Comparison of ENCODE assay signal across 12 cellular contexts in genomic region chr9:89138463-89139390, GRCh38. TPM values are rescaled to one million over a fixed set of nuclear protein-coding genes. Genes with fewer than 3 reads are reported as not detected.
A peak's percentile ranks its signal among the peaks of the same experiment; 100 is the strongest.
DNase-seq lines count a peak whose midpoint lies in the region; ATAC-seq and TF ChIP-seq lines count a peak whose summit lies in the region.
"Had no signal": no experiment of that assay in that cellular context is flagged by ENCODE, and none has a peak within 500 bp of the region (broad histone marks: within the 10 kb centered on the region; RNA-seq: fewer than 3 reads in every experiment).

No MANE protein-coding gene starts in this region.

- H3K4me3 ChIP-seq in fibroblast of lung (replicated peaks in 1 of 4; ENCODE audit: control extremely low read depth in 1 of 4, insufficient read depth in 1 of 4, low read depth in 3 of 4, low read length in 4 of 4): no peak overlapping the region

- no peak overlapping the region for H2AFZ ChIP-seq in fibroblast of lung (ENCODE audit: low read length)

- no peaks in the 10 kb centered on the region for H3K27me3 ChIP-seq in fibroblast of lung (ENCODE audit: control insufficient read depth, insufficient read depth, low read length)

- DNase-seq in EH (ENCODE audit: low read depth) (peak; percentile 76), fibroblast of lung (ENCODE audit: low read depth in 2 of 2) (peak in 1 of 2 donors; percentile 87), sciatic nerve (ENCODE audit: low spot score) (no peak), NCI-H1436 treated with DMSO at 0.1 percent for 48 hours (lab: John Stamatoyannopoulos, UW) (no peak), NCI-H146 (lab: John Stamatoyannopoulos, UW) (no peak)
- DNase-seq: activated effector memory CD4-positive, alpha-beta T cell treated with anti-CD3 and anti-CD28 coated beads, Interleukin-2, amount 50 U/mL, for 16 hours; CD4-positive, alpha-beta T cell; immature natural killer cell; NCI-H524 had no signal

- H3K27ac ChIP-seq in fibroblast of lung (ENCODE audit: insufficient read depth, low read length): peak overlapping the region; percentile 63

- H3K9ac ChIP-seq in fibroblast of lung (ENCODE audit: insufficient read depth, low read length): no peak overlapping the region

- ATAC-seq in SK-N-SH treated with all-trans-retinoic acid at 6 μM for 48 hours: peak; percentile 60
- ATAC-seq in sciatic nerve: peak; percentile 27
- no peak for ATAC-seq in HG02885 (IDR thresholded peaks at IDR 0.05; ENCODE audit: poor library complexity, unreplicated experiment)
- no peak for ATAC-seq in HG02884 (IDR thresholded peaks at IDR 0.05; ENCODE audit: unreplicated experiment)

- H3K4me2 ChIP-seq in fibroblast of lung (ENCODE audit: extremely low read depth, insufficient read depth, low read length): no peak overlapping the region

- H4K20me1 ChIP-seq in fibroblast of lung (ENCODE audit: control insufficient read depth, extremely low read depth, insufficient read depth, low read length): no peaks in the 10 kb centered on the region

- H3K9me3 ChIP-seq in fibroblast of lung (ENCODE audit: control insufficient read depth, insufficient read depth, low read depth, low read length): no peaks in the 10 kb centered on the region

- no peak for TF ChIP-seq CTCF in fibroblast of lung (conservative IDR thresholded peaks at IDR 0.05 in 1 of 2, IDR thresholded peaks at IDR 0.05 in 1 of 2; ENCODE audit: low read depth in 1 of 2, low read length in 2 of 2)

- intact Hi-C loops in sciatic nerve (cut with DNase I): no loop called here

- H3K36me3 ChIP-seq in fibroblast of lung (ENCODE audit: control insufficient read depth, insufficient read depth, low read length): no peaks in the 10 kb centered on the region

- peaks cover 16% of the 10 kb centered on the region for H3K4me1 ChIP-seq in fibroblast of lung (ENCODE audit: control insufficient read depth, extremely low read depth, insufficient read depth, low read length)

- peaks cover 1% of the 10 kb centered on the region for H3K79me2 ChIP-seq in fibroblast of lung (ENCODE audit: control insufficient read depth, insufficient read depth, low read length)

TF ChIP-seq in SK-N-SH treated with all-trans-retinoic acid at 6 μM for 48 hours, 23 proteins besides CTCF, POLR2A, EP300 and RAD21:
- TF ChIP-seq ZC3H10 (CRISPR knock-in tag; IDR thresholded peaks at IDR 0.05): peak; percentile 98
- TF ChIP-seq ISL1 (CRISPR knock-in tag; IDR thresholded peaks at IDR 0.05): peak; percentile 84
- TF ChIP-seq CSRNP3 (CRISPR knock-in tag; IDR thresholded peaks at IDR 0.05): peak; percentile 73; the same call in 1 of the 2 replicates
- TF ChIP-seq CSDC2 (CRISPR knock-in tag; IDR thresholded peaks at IDR 0.05): peak; percentile 99
- no peak for TF ChIP-seq ZNF70 (CRISPR knock-in tag; IDR thresholded peaks at IDR 0.05)
- 0 out of 2 replicates have a peak, but pooled peaks have one; percentile 23 for TF ChIP-seq ZNF8 (CRISPR knock-in tag; IDR thresholded peaks at IDR 0.05)
- no peak for TF ChIP-seq PPARA (CRISPR knock-in tag; IDR thresholded peaks at IDR 0.05; ENCODE audit: borderline replicate concordance)
- TF ChIP-seq POU6F1 (CRISPR knock-in tag; IDR thresholded peaks at IDR 0.05; ENCODE audit: borderline replicate concordance, low read depth): peak; percentile 93; the same call in 1 of the 2 replicates
- TF ChIP-seq ZNF565 (CRISPR knock-in tag; conservative IDR thresholded peaks at IDR 0.05; ENCODE audit: low read depth): no peak
- peak; percentile 86 for TF ChIP-seq GLIS3 (CRISPR knock-in tag; IDR thresholded peaks at IDR 0.05)
- TF ChIP-seq TCF4 (CRISPR knock-in tag; IDR thresholded peaks at IDR 0.05; ENCODE audit: borderline replicate concordance): no peak
- TF ChIP-seq ZFP3 (CRISPR knock-in tag; IDR thresholded peaks at IDR 0.05): peak; percentile 92
- peak; percentile 98; the same call in 1 of the 2 replicates for TF ChIP-seq OSR1 (CRISPR knock-in tag; IDR thresholded peaks at IDR 0.05)
- 0 out of 2 replicates have a peak, but pooled peaks have one; percentile 67 for TF ChIP-seq RARB (CRISPR knock-in tag; IDR thresholded peaks at IDR 0.05)
- peak; percentile 70 for TF ChIP-seq TOX (CRISPR knock-in tag; IDR thresholded peaks at IDR 0.05; ENCODE audit: borderline replicate concordance)
- TF ChIP-seq PATZ1 (CRISPR knock-in tag; IDR thresholded peaks at IDR 0.05; ENCODE audit: borderline replicate concordance): peak; percentile 90
- peak; percentile 93 for TF ChIP-seq SNAI2 (CRISPR knock-in tag; IDR thresholded peaks at IDR 0.05)

RNA-seq across cellular contexts. Expression of gene SHC3, which starts 39.9 kb away (rescaled TPM):
- total RNA-seq in fibroblast of lung (7.7 and 16.2 TPM in 2 replicates), sciatic nerve (5.3 TPM)
- polyA plus RNA-seq in fibroblast of lung: 1.7 and 2.5 TPM in 2 replicates
- 2.3 and 2.7 TPM in 2 replicates for polyA plus RNA-seq in fibroblast of lung (2012)
- 3.5 and 30.0 TPM in 2 replicates for polyA minus RNA-seq in fibroblast of lung (ENCODE audit: low replicate concordance)
- total RNA-seq: CD4-positive, alpha-beta T cell had no signal
- polyA plus RNA-seq: immature natural killer cell had no signal

Comparison
In these comparisons a context has a peak if more than half of its experiments do, and no peak if none do; other contexts are left out.
1. ATAC-seq: peak in SK-N-SH treated with all-trans-retinoic acid at 6 μM for 48 hours (single experiment) and sciatic nerve (single experiment); none in HG02885 (single experiment) and HG02884 (single experiment).